Comparison of ENCODE assay signal across 17 cellular contexts in the genomic region with DNA sequence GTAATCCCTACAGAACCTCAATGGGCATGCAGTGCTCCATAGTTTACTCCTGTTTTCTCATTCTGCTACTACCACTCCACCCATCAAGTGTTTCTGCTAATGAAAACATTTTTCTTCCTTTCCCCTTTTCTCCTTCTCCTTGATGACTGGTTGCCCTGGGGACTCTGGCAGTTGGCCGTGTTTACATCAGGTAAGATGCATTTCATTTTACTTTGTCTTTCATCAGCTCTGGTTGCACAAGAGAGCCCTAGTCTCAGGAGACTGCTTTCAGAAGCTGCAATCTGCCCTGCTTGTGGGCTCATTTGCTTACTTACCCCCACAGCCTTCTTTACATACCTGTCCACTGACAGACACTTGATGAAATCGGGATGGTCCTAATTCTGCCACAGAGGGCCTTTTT. TPM values are rescaled to one million over a fixed set of nuclear protein-coding genes. Genes with fewer than 3 reads are reported as not detected.
DNase-seq lines count a peak whose midpoint lies in the region; ATAC-seq, FAIRE-seq and TF ChIP-seq lines count a peak whose summit lies in the region.
"Had no signal": no experiment of that assay in that cellular context is flagged by ENCODE, and none has a peak within 500 bp of the region (broad histone marks: within the 10 kb centered on the region; RNA-seq: fewer than 3 reads in every experiment).

No MANE protein-coding gene starts in this region.

- ATAC-seq in GM18517 (IDR thresholded peaks at IDR 0.05; ENCODE audit: unreplicated experiment), result no peak
- ATAC-seq in GM18867 (IDR thresholded peaks at IDR 0.05; ENCODE audit: unreplicated experiment), result no peak
- ATAC-seq: activated CD8-positive, alpha-beta memory T cell treated with anti-CD3 and anti-CD28 coated beads, Interleukin-2, amount 10 ng/mL, durations not matched to agents 7 days and 5 days had no signal

- TF ChIP-seq POLR2A in GM12892 (IDR thresholded peaks at IDR 0.05; ENCODE audit: low read depth, low read length), result no peak

- H4K20me1 ChIP-seq in OCI-LY7 (ENCODE audit: insufficient read depth, low read length) (no peaks in the 10 kb centered on the region), smooth muscle cell (ENCODE audit: low read depth) (peaks cover 40% of the 10 kb centered on the region)

- peaks cover 5% of the 10 kb centered on the region for H3K4me1 Mint-ChIP-seq in T-helper 1 cell treated with Interleukin-12 subunit alpha and Interleukin-12 subunit beta and Interleukin-4 antibody, amounts not matched to agents 30 μg/mL and 1 μg/mL, for 36 hours (ENCODE audit: low read depth)
- H3K4me1 Mint-ChIP-seq: activated CD8-positive, alpha-beta memory T cell treated with anti-CD3 and anti-CD28 coated beads, Interleukin-2, amount 10 ng/mL, durations not matched to agents 7 days and 5 days had no signal

- no peaks in the 10 kb centered on the region for H3K27me3 ChIP-seq in smooth muscle cell (ENCODE audit: low read depth)

- no peak overlapping the region for H3K9ac ChIP-seq in smooth muscle cell (ENCODE audit: low read depth)

- H3K27ac ChIP-seq in OCI-LY7 (ENCODE audit: low read depth, low read length, poor library complexity, severe bottlenecking) (no peak overlapping the region), smooth muscle cell (ENCODE audit: low read depth) (peak overlapping the region; percentile 30)

- H2AFZ ChIP-seq in OCI-LY7 (ENCODE audit: low read length) (no peak overlapping the region), smooth muscle cell (ENCODE audit: low read depth) (no peak overlapping the region)

- POLR2A ChIA-PET in OCI-LY7 (lab: Charles Lee), result interaction anchor here (0.6 to 2.0 kb wide), 4 partner anchors 15 to 29 kb away, joined by 3 to 6 read pairs (median 4); no protein-coding TSS in a partner anchor

- H3K79me2 ChIP-seq in OCI-LY7 (ENCODE audit: insufficient read depth, low read depth, low read length) (no peaks in the 10 kb centered on the region), smooth muscle cell (ENCODE audit: low read depth) (peaks cover 17% of the 10 kb centered on the region)

- CTCF ChIA-PET in OCI-LY7 (lab: Charles Lee; ENCODE audit: unreplicated experiment), result no interaction called here

- WGBS in smooth muscle cell (ENCODE audit: low lambda C conversion rate), result 78% methylated on average over 2 of the region's 2 CpGs

- BruUV-seq in OCI-LY7 (replicated peaks; lab: Mats Ljungman, UMichigan), result no TSS peak

- DNase-seq in T-helper 1 cell (no peak), OCI-LY7 (ENCODE audit: low spot score) (peak; percentile 15), fibroblast of gingiva (ENCODE audit: low read depth) (peak; percentile 77), smooth muscle cell (lab: John Stamatoyannopoulos, UW; ENCODE audit: unreplicated experiment) (no peak), GM12892 (ENCODE audit: insufficient read length) (no peak)
- DNase-seq: activated CD8-positive, alpha-beta memory T cell treated with anti-CD3 and anti-CD28 coated beads, Interleukin-2, amount 10 ng/mL, durations not matched to agents 7 days and 5 days; EL; KG1; NCI-H2029 treated with DMSO at 0.1 percent for 48 hours had no signal

- H3K36me3 ChIP-seq in OCI-LY7 (ENCODE audit: insufficient read depth, low read length), result peaks cover 29% of the 10 kb centered on the region
- H3K36me3 ChIP-seq in smooth muscle cell (ENCODE audit: low read depth), result no peaks in the 10 kb centered on the region

- H3K4me1 ChIP-seq in OCI-LY7 (ENCODE audit: insufficient read depth, low read length, poor library complexity, severe bottlenecking) (no peaks in the 10 kb centered on the region), smooth muscle cell (ENCODE audit: low read depth) (no peaks in the 10 kb centered on the region)

- intact Hi-C loops in OCI-LY7 (cut with micrococcal nuclease; ENCODE audit: unreplicated experiment), result no loop called here

- FAIRE-seq in GM12892 (lab: Jason Lieb, UNC), result no peak
- FAIRE-seq: endometrium, GM18507, urothelium cell line had no signal

- H3F3A ChIP-seq in smooth muscle cell (ENCODE audit: low read depth), result no peaks in the 10 kb centered on the region

- H3K4me3 ChIP-seq in OCI-LY7 (ENCODE audit: low read depth, low read length, poor library complexity, severe bottlenecking) (no peak overlapping the region), smooth muscle cell (no peak overlapping the region)
- H3K4me3 ChIP-seq: lung had no signal

- TF ChIP-seq CTCF in OCI-LY7 (conservative IDR thresholded peaks at IDR 0.05; ENCODE audit: low read length), result no peak
- TF ChIP-seq CTCF in smooth muscle cell (IDR thresholded peaks at IDR 0.05; ENCODE audit: borderline replicate concordance, insufficient read depth, poor library complexity, severe bottlenecking), result no peak

- no peaks in the 10 kb centered on the region for H3K9me2 ChIP-seq in OCI-LY7 (ENCODE audit: insufficient read depth, low read length)

- no peaks in the 10 kb centered on the region for H3K9me3 Mint-ChIP-seq in T-helper 1 cell treated with Interleukin-12 subunit alpha and Interleukin-12 subunit beta and Interleukin-4 antibody, amounts not matched to agents 30 μg/mL and 1 μg/mL, for 36 hours

- H3K4me2 ChIP-seq in OCI-LY7 (ENCODE audit: low read length) (no peak overlapping the region), smooth muscle cell (no peak overlapping the region)

- H3K27me3 Mint-ChIP-seq in T-helper 1 cell treated with Interleukin-12 subunit alpha and Interleukin-12 subunit beta and Interleukin-4 antibody, amounts not matched to agents 30 μg/mL and 1 μg/mL, for 36 hours (ENCODE audit: low read depth), result no peaks in the 10 kb centered on the region
- H3K27me3 Mint-ChIP-seq: activated CD8-positive, alpha-beta memory T cell treated with anti-CD3 and anti-CD28 coated beads, Interleukin-2, amount 10 ng/mL, durations not matched to agents 7 days and 5 days had no signal

- H3K36me3 Mint-ChIP-seq in T-helper 1 cell treated with Interleukin-12 subunit alpha and Interleukin-12 subunit beta and Interleukin-4 antibody, amounts not matched to agents 30 μg/mL and 1 μg/mL, for 36 hours (ENCODE audit: low read depth), result peaks cover 28% of the 10 kb centered on the region

- peak overlapping the region; percentile 11 for H3K27ac Mint-ChIP-seq in T-helper 1 cell treated with Interleukin-12 subunit alpha and Interleukin-12 subunit beta and Interleukin-4 antibody, amounts not matched to agents 30 μg/mL and 1 μg/mL, for 36 hours
- H3K27ac Mint-ChIP-seq: activated CD8-positive, alpha-beta memory T cell treated with anti-CD3 and anti-CD28 coated beads, Interleukin-2, amount 10 ng/mL, durations not matched to agents 7 days and 5 days had no signal

- no peak overlapping the region for H3K4me3 Mint-ChIP-seq in T-helper 1 cell treated with Interleukin-12 subunit alpha and Interleukin-12 subunit beta and Interleukin-4 antibody, amounts not matched to agents 30 μg/mL and 1 μg/mL, for 36 hours
- H3K4me3 Mint-ChIP-seq: activated CD8-positive, alpha-beta memory T cell treated with anti-CD3 and anti-CD28 coated beads, Interleukin-2, amount 10 ng/mL, durations not matched to agents 7 days and 5 days had no signal

- H3K9me3 ChIP-seq in OCI-LY7 (ENCODE audit: low read length) (no peaks in the 10 kb centered on the region), smooth muscle cell (replicated peaks; ENCODE audit: low read depth) (no peaks in the 10 kb centered on the region)

RNA-seq across cellular contexts. Expression of a gene that starts 19.6 kb away (rescaled TPM):
- 16.2 and 24.8 TPM in 2 replicates for total RNA-seq in OCI-LY7 (2014; rRNA removed; shearing (Covaris generic))
- total RNA-seq in OCI-LY7 (2022) (23.5 and 24.8 TPM in 2 replicates), smooth muscle cell (126 and 147 TPM in 2 replicates)
- 85.7 and 141 TPM in 2 replicates for polyA plus RNA-seq in smooth muscle cell
- 17.6 TPM for polyA plus RNA-seq in GM12892 (2012; ENCODE audit: missing spikeins)

RNA-seq across cellular contexts. Expression of a gene that starts 32.5 kb away (rescaled TPM):
- 14.3 and 17.7 TPM in 2 replicates for total RNA-seq in OCI-LY7 (2014; rRNA removed; shearing (Covaris generic))
- total RNA-seq in OCI-LY7 (2022) (17.1 and 19.5 TPM in 2 replicates), smooth muscle cell (39.8 and 40.2 TPM in 2 replicates)
- 41.8 and 45.0 TPM in 2 replicates for polyA plus RNA-seq in smooth muscle cell
- 19.1 TPM for polyA plus RNA-seq in GM12892 (2012; ENCODE audit: missing spikeins)

RNA-seq across cellular contexts. Expression of a gene that starts 52.2 kb away (rescaled TPM):
- total RNA-seq in OCI-LY7 (2014; rRNA removed; shearing (Covaris generic)), result not detected in 2 replicates
- total RNA-seq in OCI-LY7 (2022), result not detected in 2 replicates
- 0.04 and 0.09 TPM in 2 replicates for total RNA-seq in smooth muscle cell
- 0.80 TPM in 1 of 2 replicates, not detected in the other for polyA plus RNA-seq in smooth muscle cell
- not detected for polyA plus RNA-seq in GM12892 (2012; ENCODE audit: missing spikeins)
- total RNA-seq: activated CD8-positive, alpha-beta memory T cell treated with anti-CD3 and anti-CD28 coated beads, Interleukin-2, amount 10 ng/mL, durations not matched to agents 7 days and 5 days; omental fat pad had no signal

Comparison
In these comparisons a context has a peak if more than half of its experiments do, and no peak if none do; other contexts are left out.
1. DNase-seq: peak in OCI-LY7 (single experiment) and fibroblast of gingiva (single experiment); none in T-helper 1 cell (0 of 5), smooth muscle cell (single experiment) and GM12892 (single experiment).